In the genomic region with DNA sequence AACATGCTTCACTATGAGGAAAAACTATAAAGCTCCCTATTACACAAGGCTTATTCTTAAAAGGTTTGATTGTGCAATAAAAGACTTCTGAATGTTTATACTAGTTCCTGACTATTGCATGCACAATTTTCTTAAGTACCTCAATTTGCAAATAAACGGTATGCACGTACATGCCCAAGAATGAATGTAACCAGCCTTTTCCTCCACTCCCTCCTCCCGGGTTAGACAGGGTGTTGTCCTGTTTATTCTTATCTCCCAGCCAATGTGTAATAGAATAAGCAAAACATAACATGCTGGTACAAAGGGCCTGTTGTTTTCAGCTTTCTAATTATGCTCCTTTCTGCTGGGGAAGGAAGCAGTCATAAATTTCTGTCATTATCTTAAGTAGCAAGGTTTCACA, we compare ENCODE assay signal across 8 cellular contexts.
DNase-seq lines count a peak whose midpoint lies in the region; ATAC-seq and TF ChIP-seq lines count a peak whose summit lies in the region.

No MANE protein-coding gene starts in this region.

- H3K27ac ChIP-seq in trophoblast cell (ENCODE audit: low read depth, low read length), result no peak overlapping the region

- H3K23ac ChIP-seq in trophoblast cell (ENCODE audit: low read length), result no peak overlapping the region

- H4K12ac ChIP-seq in trophoblast cell (ENCODE audit: low read depth, low read length), result no peak overlapping the region

- no peak overlapping the region for H4K91ac ChIP-seq in trophoblast cell (ENCODE audit: low read depth, low read length)

- no peak overlapping the region for H2BK120ac ChIP-seq in trophoblast cell (ENCODE audit: insufficient read depth, low read length, poor library complexity)

- WGBS in trophoblast cell (ENCODE audit: extremely low coverage, insufficient coverage, insufficient read length), result no CpG with 5 or more reads among the region's 3 CpGs

- no peak overlapping the region for H3K14ac ChIP-seq in trophoblast cell (ENCODE audit: low read length)

- H3K79me1 ChIP-seq in trophoblast cell (ENCODE audit: low read length), result peaks cover 9% of the 10 kb centered on the region

- no peak overlapping the region for H3K4ac ChIP-seq in trophoblast cell (ENCODE audit: low read depth, low read length)

- no peak for ATAC-seq in GM18858 (IDR thresholded peaks at IDR 0.05; ENCODE audit: unreplicated experiment)
- ATAC-seq in HG03469 (IDR thresholded peaks at IDR 0.05; ENCODE audit: unreplicated experiment), result no peak

- peaks cover 0 to 2% of the 10 kb centered on the region in 2 experiments for H3K36me3 ChIP-seq in trophoblast cell (ENCODE audit: control insufficient read depth in 1 of 2, insufficient read depth in 2 of 2, low read length in 2 of 2)

- H2BK5ac ChIP-seq in trophoblast cell (ENCODE audit: low read depth, low read length, poor library complexity), result no peak overlapping the region

- no peak for TF ChIP-seq POLR2A in erythroblast (IDR thresholded peaks at IDR 0.05; ENCODE audit: low read length)

- H3K4me1 ChIP-seq in trophoblast cell (ENCODE audit: control insufficient read depth in 1 of 2, insufficient read depth in 2 of 2, low read length in 2 of 2), result peaks cover 6 to 15% of the 10 kb centered on the region in 2 experiments

- H2BK12ac ChIP-seq in trophoblast cell (ENCODE audit: low read length), result no peak overlapping the region

- no peak overlapping the region for H3K18ac ChIP-seq in trophoblast cell (ENCODE audit: low read length)

- no peaks in the 10 kb centered on the region for H3K79me2 ChIP-seq in trophoblast cell (ENCODE audit: control insufficient read depth, insufficient read depth, low read length, poor library complexity)

- H2AK5ac ChIP-seq in trophoblast cell (ENCODE audit: low read length), result no peak overlapping the region

- no peak overlapping the region for H3K4me3 ChIP-seq in trophoblast cell (ENCODE audit: low read depth, low read length)

- H3K27me3 ChIP-seq in trophoblast cell (ENCODE audit: insufficient read depth, low read length), result no peaks in the 10 kb centered on the region

- DNase-seq in DMS79 treated with DMSO at 0.1 percent for 48 hours (lab: John Stamatoyannopoulos, UW), result peak; percentile 63
- DNase-seq in NCI-H226, result peak; percentile 81
- peak; percentile 20 to 21 for DNase-seq in erythroblast (lab: John Stamatoyannopoulos, UW)
- peak; percentile 91 to 96 for DNase-seq in trophoblast cell
- no peak for DNase-seq in nucleus accumbens (lab: John Stamatoyannopoulos, UW)
- DNase-seq in stimulated activated CD4-positive, alpha-beta T cell treated with anti-CD3 and anti-CD28 coated beads, Interleukin-1b, Interleukin-23, amount 100 ng/mL, for 48 hours, result no peak

- H3K9ac ChIP-seq in trophoblast cell (ENCODE audit: low read length), result no peak overlapping the region

- H3K4me2 ChIP-seq in trophoblast cell (ENCODE audit: low read length), result no peak overlapping the region

- no peak overlapping the region for H4K8ac ChIP-seq in trophoblast cell (ENCODE audit: low read depth, low read length)

- H3K9me3 ChIP-seq in trophoblast cell (ENCODE audit: insufficient read depth, low read depth, low read length), result no peaks in the 10 kb centered on the region

- H2AFZ ChIP-seq in trophoblast cell (ENCODE audit: insufficient read depth, low read length, poor library complexity), result no peak overlapping the region

Comparison
In these comparisons a context has a peak if more than half of its experiments do, and no peak if none do; other contexts are left out.
1. DNase-seq: peak in DMS79 treated with DMSO at 0.1 percent for 48 hours (single experiment), NCI-H226 (single experiment), erythroblast (2 of 2) and trophoblast cell (2 of 2); none in nucleus accumbens (0 of 56) and stimulated activated CD4-positive, alpha-beta T cell treated with anti-CD3 and anti-CD28 coated beads, Interleukin-1b, Interleukin-23, amount 100 ng/mL, for 48 hours (single experiment).